1 cellular context compared by ENCODE assay signal in the genomic region with DNA sequence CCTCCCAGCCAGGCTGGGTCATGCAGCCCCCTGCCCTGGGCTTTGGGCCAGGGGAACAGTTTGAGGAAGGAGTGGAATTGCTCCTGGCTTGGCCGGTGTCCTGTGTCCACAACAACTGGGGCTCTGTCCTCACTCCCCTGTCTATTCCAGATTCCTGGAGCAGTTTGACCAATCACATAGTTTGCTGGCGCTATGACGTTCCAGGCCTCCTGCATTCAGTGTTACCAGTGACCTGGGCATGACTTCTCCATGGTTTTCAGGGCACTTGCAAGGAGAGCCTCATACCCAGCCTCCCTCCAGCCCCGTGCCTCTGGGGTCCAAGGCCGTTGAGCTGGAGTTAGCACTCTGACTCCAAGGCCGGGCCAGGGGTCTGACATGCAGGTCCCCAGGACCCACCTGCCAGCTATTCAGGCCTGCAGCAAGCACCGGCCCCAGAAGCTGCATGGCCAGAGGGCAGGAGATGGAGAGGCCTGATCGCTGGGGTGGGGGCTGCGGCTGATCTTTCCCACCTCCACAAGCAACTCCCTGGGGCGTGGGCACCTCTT.
TF ChIP-seq lines count a peak whose summit lies in the region.

No MANE protein-coding gene starts in this region.

TF ChIP-seq in H1, 55 proteins besides CTCF, POLR2A, EP300 and RAD21:
- TF ChIP-seq KDM5A (IDR thresholded peaks at IDR 0.05; ENCODE audit: low read length) (no peak), RFX5 (IDR thresholded peaks at IDR 0.05; ENCODE audit: borderline replicate concordance, low read depth, low read length) (no peak), JUND (IDR thresholded peaks at IDR 0.05; ENCODE audit: low read length) (no peak)
